15 cellular contexts compared by ENCODE assay signal in the genomic region with DNA sequence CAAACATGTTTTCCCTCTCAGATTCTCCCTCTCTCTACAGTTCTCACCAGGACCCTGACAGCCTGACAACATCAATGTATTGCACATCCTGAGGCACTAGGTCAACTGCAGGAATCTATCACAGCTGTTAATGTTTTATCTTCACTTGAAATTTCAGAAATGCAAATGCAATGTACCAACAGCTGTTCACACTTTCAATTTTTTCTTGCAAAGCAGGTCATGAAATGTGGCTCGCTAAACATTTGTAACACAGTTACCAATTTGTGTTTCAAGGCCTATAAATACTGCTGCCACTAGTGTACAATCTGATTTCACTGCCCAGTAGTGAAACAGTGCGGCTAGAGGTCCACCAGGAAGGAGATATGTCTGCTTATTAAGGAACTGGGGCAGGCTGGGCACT.
DNase-seq lines count a peak whose midpoint lies in the region; ATAC-seq, FAIRE-seq and TF ChIP-seq lines count a peak whose summit lies in the region.
"Had no signal": no experiment of that assay in that cellular context is flagged by ENCODE, and none has a peak within 500 bp of the region (broad histone marks: within the 10 kb centered on the region; RNA-seq: fewer than 3 reads in every experiment).

No MANE protein-coding gene starts in this region.

- DNase-seq in NCI-H128 (lab: John Stamatoyannopoulos, UW; ENCODE audit: unreplicated experiment) (no peak), NCI-H2081 treated with DMSO at 0.1 percent for 48 hours (lab: John Stamatoyannopoulos, UW) (no peak), D721Med (ENCODE audit: insufficient read length, low spot score) (no peak), HAP-1 (ENCODE audit: low spot score in 2 of 2) (no peak)
- DNase-seq: activated CD8-positive, alpha-beta memory T cell treated with anti-CD3 and anti-CD28 coated beads, Interleukin-2, amount 10 ng/mL, durations not matched to agents 7 days and 5 days; DMS79 treated with DMSO at 0.1 percent for 48 hours; NCI-H1436; stimulated activated naive CD4-positive, alpha-beta T cell treated with Interleukin-2 at 50 U/mL for 16 hours had no signal

- H4K20me1 ChIP-seq in OCI-LY3 (ENCODE audit: insufficient read depth, low read length): no peaks in the 10 kb centered on the region

- in situ Hi-C loops in HAP-1 (cut with MboI; ENCODE audit: low sequenced_read_pairs): no loop called here

- H3K27ac ChIP-seq in OCI-LY3 (ENCODE audit: low read length): peak overlapping the region; percentile 96

- TF ChIP-seq CTCF in OCI-LY3 (IDR thresholded peaks at IDR 0.05; ENCODE audit: low read depth, low read length) (no peak), D721Med (IDR thresholded peaks at IDR 0.05; ENCODE audit: insufficient read depth, missing control alignments) (no peak)

- peaks cover 70% of the 10 kb centered on the region for H3K4me1 ChIP-seq in OCI-LY3 (ENCODE audit: low read length)
- peaks cover 39% of the 10 kb centered on the region for H3K4me1 ChIP-seq in HAP-1

- no peak for FAIRE-seq in D721Med (lab: Jason Lieb, UNC)
- FAIRE-seq: colon, HepG2 had no signal

- H3K36me3 ChIP-seq in OCI-LY3 (replicated peaks; ENCODE audit: low read depth, low read length) (no peaks in the 10 kb centered on the region), HAP-1 (replicated peaks) (no peaks in the 10 kb centered on the region)

- H3K4me3 ChIP-seq in OCI-LY3 (ENCODE audit: low read length) (0 out of 2 replicates have a peak overlapping the region, but pooled peaks have one; percentile 14), HAP-1 (no peak overlapping the region)

- H2AFZ ChIP-seq in OCI-LY3 (ENCODE audit: low read depth, low read length): no peak overlapping the region

- ATAC-seq in GM18502 (IDR thresholded peaks at IDR 0.05; ENCODE audit: poor library complexity, unreplicated experiment) (peak; percentile 59), GM19467 (IDR thresholded peaks at IDR 0.05; ENCODE audit: unreplicated experiment) (peak; percentile 89), HG02981 (IDR thresholded peaks at IDR 0.05; ENCODE audit: unreplicated experiment) (peak; percentile 83)
- ATAC-seq: activated CD8-positive, alpha-beta memory T cell treated with anti-CD3 and anti-CD28 coated beads, Interleukin-2, amount 10 ng/mL, durations not matched to agents 7 days and 5 days; activated naive CD4-positive, alpha-beta T cell treated with anti-CD3 and anti-CD28 coated beads, Interleukin-2, amount 50 U/mL, for 72 hours; HepG2 had no signal

- no peaks in the 10 kb centered on the region for H3K27me3 ChIP-seq in OCI-LY3 (ENCODE audit: low read depth, low read length)
- no peaks in the 10 kb centered on the region for H3K27me3 ChIP-seq in HAP-1 (ENCODE audit: low read depth)

- H3K9me3 ChIP-seq in OCI-LY3 (ENCODE audit: insufficient read depth, low read length) (no peaks in the 10 kb centered on the region), HAP-1 (no peaks in the 10 kb centered on the region)

- peak overlapping the region; percentile 67 for H3K4me2 ChIP-seq in OCI-LY3 (ENCODE audit: low read length)

- H3K9ac ChIP-seq in OCI-LY3 (ENCODE audit: low read length): peak overlapping the region; percentile 75

- H3K79me2 ChIP-seq in OCI-LY3 (ENCODE audit: low read length): no peaks in the 10 kb centered on the region
